Comparison of ENCODE assay signal across 17 cellular contexts in genomic region chr17:74441537-74441936, GRCh38. TPM values are rescaled to one million over a fixed set of nuclear protein-coding genes. Genes with fewer than 3 reads are reported as not detected.
"Had no signal": no experiment of that assay in that cellular context is flagged by ENCODE, and none has a peak within 500 bp of the region (broad histone marks: within the 10 kb centered on the region; RNA-seq: fewer than 3 reads in every experiment).

No MANE protein-coding gene starts in this region.

- H3K9me3 ChIP-seq: upper lobe of right lung had no signal

- FAIRE-seq: endometrium, kidney, small intestine had no signal

- H3K27ac ChIP-seq: epithelial cell of prostate, neutrophil had no signal

- ATAC-seq: left cardiac atrium; naive thymus-derived CD8-positive, alpha-beta T cell; upper lobe of right lung had no signal

- H3K4me3 ChIP-seq: dorsolateral prefrontal cortex, esophagus muscularis mucosa, upper lobe of right lung had no signal

- DNase-seq: cortex of kidney; dorsolateral prefrontal cortex; effector memory CD4-positive, alpha-beta T cell; left cardiac atrium; mammary epithelial cell; naive thymus-derived CD8-positive, alpha-beta T cell; small intestine; stimulated activated CD4-positive, alpha-beta T cell treated with anti-CD3 and anti-CD28 coated beads, Interleukin-12 subunit alpha, Interleukin-12 subunit beta, amount 100 ng/mL, for 4 hours; stimulated activated naive CD4-positive, alpha-beta T cell; upper lobe of right lung had no signal

- H3K27me3 ChIP-seq: dorsolateral prefrontal cortex, esophagus muscularis mucosa, upper lobe of right lung had no signal

- H3K36me3 ChIP-seq: neutrophil had no signal

RNA-seq across cellular contexts. Expression of gene GPRC5C, which starts 9.6 kb away (rescaled TPM):
- total RNA-seq: naive thymus-derived CD8-positive, alpha-beta T cell had no signal

RNA-seq across cellular contexts. Expression of gene CD300A, which starts 24.9 kb away (rescaled TPM):
- total RNA-seq: fibroblast of villous mesenchyme, mammary epithelial cell, osteoblast had no signal
- polyA plus RNA-seq: mammary epithelial cell had no signal
